In genomic region chr7:100686822-100687211, GRCh38 we compare ENCODE assay signal across 1 cellular context.
TF ChIP-seq lines count a peak whose summit lies in the region.

No MANE protein-coding gene starts in this region.

TF ChIP-seq in H1, 55 proteins besides CTCF, POLR2A, EP300 and RAD21:
- TF ChIP-seq JUN (IDR thresholded peaks at IDR 0.05; ENCODE audit: low read depth, low read length) (no peak), CEBPB (IDR thresholded peaks at IDR 0.05; ENCODE audit: low read depth, low read length) (no peak), PHF8 (conservative IDR thresholded peaks at IDR 0.05; ENCODE audit: low read depth, low read length) (no peak), CHD1 (IDR thresholded peaks at IDR 0.05; ENCODE audit: low read depth, low read length) (no peak), TAF1 (IDR thresholded peaks at IDR 0.05; ENCODE audit: low read depth, low read length) (no peak), POU5F1 (IDR thresholded peaks at IDR 0.05; ENCODE audit: low read depth, low read length) (no peak), SRF (IDR thresholded peaks at IDR 0.05; ENCODE audit: low read depth, low read length) (no peak), KDM4A (IDR thresholded peaks at IDR 0.05; ENCODE audit: low read depth, low read length, severe bottlenecking) (no peak), HDAC2 (IDR thresholded peaks at IDR 0.05; ENCODE audit: borderline replicate concordance in 1 of 2, low read depth in 2 of 2, low read length in 2 of 2) (no peak), SP2 (IDR thresholded peaks at IDR 0.05; ENCODE audit: low read length) (no peak), CHD7 (IDR thresholded peaks at IDR 0.05; ENCODE audit: insufficient replicate concordance, low read length) (no peak), ASH2L (IDR thresholded peaks at IDR 0.05; ENCODE audit: low read length) (no peak), BCL11A (IDR thresholded peaks at IDR 0.05; ENCODE audit: low read depth in 2 of 2, low read length in 2 of 2) (no peak), NANOG (IDR thresholded peaks at IDR 0.05; ENCODE audit: insufficient read depth, low read depth, low read length, poor library complexity, severe bottlenecking) (no peak), CHD2 (IDR thresholded peaks at IDR 0.05; ENCODE audit: low read length) (no peak), SIN3A (conservative IDR thresholded peaks at IDR 0.05 in 1 of 2, IDR thresholded peaks at IDR 0.05 in 1 of 2; ENCODE audit: low read depth in 1 of 2, low read length in 2 of 2) (no peak), USF2 (IDR thresholded peaks at IDR 0.05; ENCODE audit: low read length) (no peak), GABPA (IDR thresholded peaks at IDR 0.05; ENCODE audit: borderline replicate concordance, insufficient read depth, low read length) (no peak), CTBP2 (IDR thresholded peaks at IDR 0.05; ENCODE audit: borderline replicate concordance, insufficient read depth, insufficient read length, low read length) (no peak), SP1 (IDR thresholded peaks at IDR 0.05; ENCODE audit: low read depth, low read length) (no peak)
